Comparison of ENCODE assay signal across 22 cellular contexts in genomic region chr7:102030696-102031095, GRCh38.
DNase-seq lines count a peak whose midpoint lies in the region; ATAC-seq, FAIRE-seq and TF ChIP-seq lines count a peak whose summit lies in the region.
"Had no signal": no experiment of that assay in that cellular context is flagged by ENCODE, and none has a peak within 500 bp of the region (broad histone marks: within the 10 kb centered on the region; RNA-seq: fewer than 3 reads in every experiment).

No MANE protein-coding gene starts in this region.

- DNase-seq in GM12865 (ENCODE audit: low read depth) (peak; percentile 80), spleen (peak; percentile 47), RCC 7860 (ENCODE audit: low spot score) (no peak)
- peak; percentile 53 for DNase-seq in Jurkat, Clone E6-1 (ENCODE audit: low read depth, low spot score)
- DNase-seq in naive thymus-derived CD4-positive, alpha-beta T cell: no peak
- DNase-seq: CD8-positive, alpha-beta T cell; DMS79 treated with DMSO at 0.1 percent for 48 hours; GF-D8; H7; NCI-H1105 treated with DMSO at 0.1 percent for 48 hours; NCI-H187; NCI-H2171; NCI-H82; OCI-M1; SJCRH30 had no signal

- H3K4me3 ChIP-seq in GM12865 (ENCODE audit: low read depth, low read length) (no peak overlapping the region), SU-DHL-6 (ENCODE audit: insufficient read depth, low read length, poor library complexity, severe bottlenecking) (no peak overlapping the region), spleen (no peak overlapping the region)
- no peak overlapping the region for H3K4me3 ChIP-seq in Jurkat, Clone E6-1 (ENCODE audit: low read length)
- no peak overlapping the region for H3K4me3 ChIP-seq in naive thymus-derived CD4-positive, alpha-beta T cell (ENCODE audit: low read length)
- H3K4me3 ChIP-seq: K562, SJCRH30 had no signal

- peaks cover 0 to 13% (median 9%) of the 10 kb centered on the region in 7 donors for H3K4me1 Mint-ChIP-seq in naive thymus-derived CD4-positive, alpha-beta T cell

- intact Hi-C loops in spleen (cut with DNase I; ENCODE audit: low total_unique reads): no loop called here
- intact Hi-C loops in naive thymus-derived CD4-positive, alpha-beta T cell (cut with micrococcal nuclease): no loop called here

- WGBS in spleen, 5 donors: 78 to 89% (median 88%) methylated on average over 8 of the region's 8 CpGs

- H3K4me3 Mint-ChIP-seq in naive thymus-derived CD4-positive, alpha-beta T cell: no peak overlapping the region
- H3K4me3 Mint-ChIP-seq: B cell; CD8-positive, alpha-beta T cell had no signal

- no peak for TF ChIP-seq CTCF in GM12865 (IDR thresholded peaks at IDR 0.05; ENCODE audit: insufficient read depth, low read depth, low read length, missing control alignments)
- TF ChIP-seq CTCF in SU-DHL-6 (IDR thresholded peaks at IDR 0.05; ENCODE audit: insufficient read depth, low read length, poor library complexity, severe bottlenecking): no peak
- TF ChIP-seq CTCF in spleen (IDR thresholded peaks at IDR 0.05 in 8 of 11, conservative IDR thresholded peaks at IDR 0.05 in 3 of 11): no peak

- peak overlapping the region; percentile 74 for H3K27ac ChIP-seq in SU-DHL-6 (ENCODE audit: low read depth, low read length)
- H3K27ac ChIP-seq in spleen: no peak overlapping the region
- H3K27ac ChIP-seq in naive thymus-derived CD4-positive, alpha-beta T cell (ENCODE audit: low read depth, low read length): no peak overlapping the region
- H3K27ac ChIP-seq: HL-60, RWPE1, SJCRH30 had no signal

- POLR2A ChIA-PET in naive thymus-derived CD4-positive, alpha-beta T cell (lab: Charles Lee): no interaction called here

- H3K79me2 ChIP-seq in SU-DHL-6 (ENCODE audit: insufficient read depth, low read length): peaks cover 78% of the 10 kb centered on the region

- H3K36me3 Mint-ChIP-seq in naive thymus-derived CD4-positive, alpha-beta T cell: peaks cover 0 to 21% (median 4%) of the 10 kb centered on the region in 5 donors

- CTCF ChIA-PET in naive thymus-derived CD4-positive, alpha-beta T cell (lab: Charles Lee): no interaction called here

- peaks cover 0 to 10% (median 1%) of the 10 kb centered on the region in 6 donors for H3K4me1 ChIP-seq in spleen
- peaks cover 0 to 4% of the 10 kb centered on the region in 2 donors for H3K4me1 ChIP-seq in naive thymus-derived CD4-positive, alpha-beta T cell (ENCODE audit: control insufficient read depth in 2 of 2, insufficient read depth in 2 of 2, low read length in 2 of 2)
- H3K4me1 ChIP-seq: SJCRH30 had no signal

- H3K9me3 Mint-ChIP-seq in naive thymus-derived CD4-positive, alpha-beta T cell: no peaks in the 10 kb centered on the region
- H3K9me3 Mint-ChIP-seq: CD8-positive, alpha-beta T cell had no signal

- H2AFZ ChIP-seq in SU-DHL-6 (ENCODE audit: low read depth, low read length, severe bottlenecking): no peak overlapping the region

- no peak overlapping the region for H3K27ac Mint-ChIP-seq in naive thymus-derived CD4-positive, alpha-beta T cell
- H3K27ac Mint-ChIP-seq: B cell; CD8-positive, alpha-beta T cell had no signal

- H3K27me3 ChIP-seq in SU-DHL-6 (ENCODE audit: low read length) (no peaks in the 10 kb centered on the region), spleen (replicated peaks in 1 of 7) (no peaks in the 10 kb centered on the region)
- H3K27me3 ChIP-seq in naive thymus-derived CD4-positive, alpha-beta T cell (ENCODE audit: control insufficient read depth in 2 of 2, insufficient read depth in 2 of 2, low read length in 2 of 2): no peaks in the 10 kb centered on the region
- H3K27me3 ChIP-seq: SJCRH30 had no signal

- H3K9me2 ChIP-seq in SU-DHL-6 (replicated peaks; ENCODE audit: insufficient read depth, low read length): no peaks in the 10 kb centered on the region

- no peaks in the 10 kb centered on the region for H3K27me3 Mint-ChIP-seq in naive thymus-derived CD4-positive, alpha-beta T cell
- H3K27me3 Mint-ChIP-seq: B cell had no signal

- ATAC-seq in GM19397 (IDR thresholded peaks at IDR 0.05; ENCODE audit: unreplicated experiment): no peak
- no peak for ATAC-seq in naive thymus-derived CD4-positive, alpha-beta T cell
- ATAC-seq: CD8-positive, alpha-beta T cell; K562 had no signal

- H3K36me3 ChIP-seq in SU-DHL-6 (ENCODE audit: low read length) (peaks cover 24% of the 10 kb centered on the region), spleen (peaks cover 0 to 42% (median 2%) of the 10 kb centered on the region in 6 donors)
- no peaks in the 10 kb centered on the region for H3K36me3 ChIP-seq in naive thymus-derived CD4-positive, alpha-beta T cell (ENCODE audit: control insufficient read depth in 2 of 3, insufficient read depth in 3 of 3, low read length in 3 of 3)

- H4K20me1 ChIP-seq in SU-DHL-6 (ENCODE audit: low read depth, low read length): no peaks in the 10 kb centered on the region; the same call in 1 of the 2 replicates

- H3K9me3 ChIP-seq in SU-DHL-6 (ENCODE audit: insufficient read depth, low read length) (no peaks in the 10 kb centered on the region), spleen (no peaks in the 10 kb centered on the region)
- no peaks in the 10 kb centered on the region for H3K9me3 ChIP-seq in naive thymus-derived CD4-positive, alpha-beta T cell (ENCODE audit: control insufficient read depth in 2 of 3, low read length in 3 of 3)

- peak overlapping the region; percentile 55 for H3K4me2 ChIP-seq in SU-DHL-6 (ENCODE audit: low read depth, low read length, poor library complexity, severe bottlenecking)

- FAIRE-seq in RCC 7860 (lab: Jason Lieb, UNC): no peak
- FAIRE-seq: D721Med, K562 had no signal

- no peak for TF ChIP-seq POLR2A in spleen (IDR thresholded peaks at IDR 0.05)

- H3F3A ChIP-seq in SU-DHL-6 (ENCODE audit: insufficient read depth): peaks cover 60% of the 10 kb centered on the region

- H3K9ac ChIP-seq in SU-DHL-6 (ENCODE audit: low read length): peak overlapping the region; percentile 12

Comparison
In these comparisons a context has a peak if more than half of its experiments do, and no peak if none do; other contexts are left out.
1. DNase-seq: peak in GM12865 (single experiment), Jurkat, Clone E6-1 (single experiment) and spleen (single experiment); none in RCC 7860 (single experiment) and naive thymus-derived CD4-positive, alpha-beta T cell (0 of 9).